20 cellular contexts compared by ENCODE assay signal in genomic region chr16:68664297-68664696, GRCh38. TPM values are rescaled to one million over a fixed set of nuclear protein-coding genes. Genes with fewer than 3 reads are reported as not detected.
A peak's percentile ranks its signal among the peaks of the same experiment; 100 is the strongest.
DNase-seq lines count a peak whose midpoint lies in the region; ATAC-seq and TF ChIP-seq lines count a peak whose summit lies in the region.
"Had no signal": no experiment of that assay in that cellular context is flagged by ENCODE, and none has a peak within 500 bp of the region (broad histone marks: within the 10 kb centered on the region; RNA-seq: fewer than 3 reads in every experiment).

No MANE protein-coding gene starts in this region.

- H2AFZ ChIP-seq in GM23248, result no peak overlapping the region

- no peaks in the 10 kb centered on the region for H3K36me3 ChIP-seq in GM23248 (ENCODE audit: low read depth)
- H3K36me3 ChIP-seq: BE2C had no signal

- H3K27ac ChIP-seq in GM23248 (no peak overlapping the region), RWPE1 (peak overlapping the region; percentile 91), epithelial cell of prostate (peak overlapping the region; percentile 99)

- H3K27me3 Mint-ChIP-seq in activated T-helper 17 cell treated with anti-CD3 and anti-CD28 coated beads, Interleukin-2, amount 50 U/mL, for 72 hours, result peaks cover 4% of the 10 kb centered on the region

- H3K4me1 ChIP-seq in GM23248 (ENCODE audit: insufficient read depth), result peaks cover 45% of the 10 kb centered on the region
- H3K4me1 ChIP-seq: BE2C had no signal

- CTCF ChIA-PET in RWPE1 (lab: Yijun Ruan, JAX), result interaction anchor here (1.1 kb wide), 1 partner anchor 74 kb away, joined by 3 read pairs; no protein-coding TSS in a partner anchor

- no peak for TF ChIP-seq CTCF in RWPE1 (conservative IDR thresholded peaks at IDR 0.05; ENCODE audit: low read depth)

- H3K27ac Mint-ChIP-seq in activated T-helper 17 cell treated with anti-CD3 and anti-CD28 coated beads, Interleukin-2, amount 50 U/mL, for 72 hours, result no peak overlapping the region

- no peak overlapping the region for H3K4me3 ChIP-seq in GM23248

- 21 to 39% methylated on average over 2 of the region's 2 CpGs for WGBS in GM23248 (ENCODE audit: low coverage in 1 of 2, low lambda C conversion rate in 2 of 2, missing lambda C conversion rate in 2 of 2), 2 experiments

- H3F3A ChIP-seq in GM23248 (ENCODE audit: insufficient read depth), result peaks cover 31% of the 10 kb centered on the region

- POLR2A ChIA-PET in RWPE1 (lab: Yijun Ruan, JAX; ENCODE audit: low non-redundant PET), result interaction anchor here (1.5 kb wide), 1 partner anchor 19 kb away, joined by 4 read pairs; the partner anchor contains the start of gene CDH3

- H3K9ac ChIP-seq in GM23248, result no peak overlapping the region

- peaks cover 8% of the 10 kb centered on the region for H3K4me1 Mint-ChIP-seq in activated T-helper 17 cell treated with anti-CD3 and anti-CD28 coated beads, Interleukin-2, amount 50 U/mL, for 72 hours

- H3K9me2 ChIP-seq in GM23248 (ENCODE audit: insufficient read depth), result no peaks in the 10 kb centered on the region

- H3K36me3 Mint-ChIP-seq in activated T-helper 17 cell treated with anti-CD3 and anti-CD28 coated beads, Interleukin-2, amount 50 U/mL, for 72 hours (ENCODE audit: low read depth), result no peaks in the 10 kb centered on the region
- H3K36me3 Mint-ChIP-seq: CD4-positive, CD25-positive, alpha-beta regulatory T cell had no signal

- in situ Hi-C loops in GM23248 (cut with MboI), result no loop called here

- peak; percentile 73 for DNase-seq in GM23248
- DNase-seq in RWPE1 (ENCODE audit: low spot score), result no peak
- no peak for DNase-seq in epithelial cell of prostate (ENCODE audit: low read depth, low spot score)
- DNase-seq in putamen (ENCODE audit: low spot score), result peak; percentile 3
- DNase-seq in stimulated activated CD4-positive, alpha-beta T cell treated with anti-CD3 and anti-CD28 coated beads, Interleukin-12 subunit alpha, Interleukin-12 subunit beta, amount 100 ng/mL, for 4 hours, result no peak
- DNase-seq in stimulated activated naive CD4-positive, alpha-beta T cell treated with Interleukin-2 at 50 U/mL for 16 hours (lab: John Stamatoyannopoulos, UW), result no peak
- no peak for DNase-seq in DMS153 (lab: John Stamatoyannopoulos, UW)
- DNase-seq: BE2C; CD4-positive, CD25-positive, alpha-beta regulatory T cell; DMS79 treated with DMSO at 0.1 percent for 48 hours; H9; KG1; NCI-H1092 treated with DMSO at 0.1 percent for 48 hours; NCI-H1436 treated with DMSO at 0.1 percent for 48 hours; NCI-H1930; NCI-H748 treated with DMSO at 0.1 percent for 48 hours had no signal

- H3K27me3 ChIP-seq in GM23248 (replicated peaks; ENCODE audit: insufficient read depth), result no peaks in the 10 kb centered on the region
- H3K27me3 ChIP-seq: BE2C had no signal

- no peak for ATAC-seq in activated T-helper 17 cell treated with anti-CD3 and anti-CD28 coated beads, Interleukin-2, amount 50 U/mL, for 72 hours (replicated peaks)
- ATAC-seq: Panc1 had no signal

- no peaks in the 10 kb centered on the region for H3K9me3 Mint-ChIP-seq in activated T-helper 17 cell treated with anti-CD3 and anti-CD28 coated beads, Interleukin-2, amount 50 U/mL, for 72 hours
- H3K9me3 Mint-ChIP-seq: H9 had no signal

- peak overlapping the region; percentile 1 for H3K4me2 ChIP-seq in GM23248 (ENCODE audit: unreplicated experiment)

- H3K4me3 Mint-ChIP-seq in activated T-helper 17 cell treated with anti-CD3 and anti-CD28 coated beads, Interleukin-2, amount 50 U/mL, for 72 hours, result no peak overlapping the region
- H3K4me3 Mint-ChIP-seq: CD4-positive, CD25-positive, alpha-beta regulatory T cell; H9 had no signal

- no peaks in the 10 kb centered on the region for H3K9me3 ChIP-seq in GM23248 (ENCODE audit: low read depth)
- H3K9me3 ChIP-seq: BE2C had no signal

- H4K20me1 ChIP-seq in GM23248 (ENCODE audit: insufficient read depth), result no peaks in the 10 kb centered on the region

- H3K79me2 ChIP-seq in GM23248 (ENCODE audit: insufficient read depth), result no peaks in the 10 kb centered on the region

RNA-seq across cellular contexts. Expression of gene CDH3, which starts 19.2 kb away (rescaled TPM):
- under 0.01 TPM in 1 of 2 replicates, not detected in the other for total RNA-seq in GM23248 (2014; rRNA removed; shearing (Covaris generic))
- polyA plus RNA-seq in GM23248 (2016; fragmentation: Nextera tagmentation; extraction: Ambion mirVana), result 0.14 TPM in 1 of 2 replicates, not detected in the other
- total RNA-seq in activated T-helper 17 cell treated with anti-CD3 and anti-CD28 coated beads, Interleukin-2, amount 50 U/mL, for 72 hours, result under 1 TPM; 0.86 to 0.87 TPM
- total RNA-seq: A673, NCI-H460 had no signal

Comparison
In these comparisons a context has a peak if more than half of its experiments do, and no peak if none do; other contexts are left out.
1. DNase-seq: peak in GM23248 (single experiment) and putamen (single experiment); none in RWPE1 (single experiment), epithelial cell of prostate (single experiment), stimulated activated CD4-positive, alpha-beta T cell treated with anti-CD3 and anti-CD28 coated beads, Interleukin-12 subunit alpha, Interleukin-12 subunit beta, amount 100 ng/mL, for 4 hours (single experiment), stimulated activated naive CD4-positive, alpha-beta T cell treated with Interleukin-2 at 50 U/mL for 16 hours (single experiment) and DMS153 (single experiment).